13 cellular contexts compared by ENCODE assay signal in genomic region chr3:38027466-38028465, GRCh38. TPM values are rescaled to one million over a fixed set of nuclear protein-coding genes. Genes with fewer than 3 reads are reported as not detected.
DNase-seq lines count a peak whose midpoint lies in the region; ATAC-seq and TF ChIP-seq lines count a peak whose summit lies in the region.
"Had no signal": no experiment of that assay in that cellular context is flagged by ENCODE, and none has a peak within 500 bp of the region (broad histone marks: within the 10 kb centered on the region; RNA-seq: fewer than 3 reads in every experiment).

No MANE protein-coding gene starts in this region.

- H3K36me3 ChIP-seq in psoas muscle (ENCODE audit: insufficient read depth in 1 of 2, low read depth in 1 of 2) (no peaks in the 10 kb centered on the region), aorta (ENCODE audit: control insufficient read depth in 1 of 2, insufficient read depth in 2 of 2, low read length in 1 of 2) (no peaks in the 10 kb centered on the region)
- H3K36me3 ChIP-seq: heart left ventricle, MG63 had no signal

- H3K27ac ChIP-seq in RWPE1 (peak overlapping the region; percentile 99), psoas muscle (peak overlapping the region; percentile 4), aorta (ENCODE audit: low read depth in 1 of 2, low read length in 2 of 2) (peak overlapping the region in 1 of 2 donors; percentile 7)

- intact Hi-C loops in Calu3 (cut with micrococcal nuclease; ENCODE audit: unreplicated experiment) (no loop called here), psoas muscle (cut with DNase I) (no loop called here), aorta (cut with DNase I) (no loop called here)

- ATAC-seq in psoas muscle (no peak), GM18873 (IDR thresholded peaks at IDR 0.05; ENCODE audit: low FRiP score, unreplicated experiment) (no peak), aorta (ENCODE audit: low FRiP score) (no peak)
- ATAC-seq: heart left ventricle had no signal

- no peak for DNase-seq in Calu3
- no peak for DNase-seq in RWPE1 (ENCODE audit: low spot score)
- no peak for DNase-seq in fibroblast of the aortic adventitia (ENCODE audit: low read depth)
- no peak for DNase-seq in psoas muscle
- no peak for DNase-seq in aorta
- DNase-seq in iPS-NIHi11 (ENCODE audit: low spot score): no peak
- DNase-seq in occipital lobe (lab: John Stamatoyannopoulos, UW): no peak
- DNase-seq: MG63; NCI-H446; stimulated activated CD4-positive, alpha-beta T cell treated with anti-CD3 and anti-CD28 coated beads, Interleukin-4, amount 100 ng/mL, for 4 hours had no signal

- peaks cover 0 to 5% (median 4%) of the 10 kb centered on the region in 3 donors for H3K27me3 ChIP-seq in psoas muscle (ENCODE audit: insufficient read depth in 3 of 3, low read length in 2 of 3)
- H3K27me3 ChIP-seq in aorta (ENCODE audit: control insufficient read depth in 1 of 2, insufficient read depth in 2 of 2, low read length in 1 of 2): no peaks in the 10 kb centered on the region
- H3K27me3 ChIP-seq: MG63 had no signal

- peak overlapping the region; percentile 75 for H3K4me3 ChIP-seq in fibroblast of the aortic adventitia (ENCODE audit: low read depth, low read length)
- H3K4me3 ChIP-seq in psoas muscle: no peak overlapping the region
- H3K4me3 ChIP-seq in aorta (ENCODE audit: low read length in 2 of 2): no peak overlapping the region
- H3K4me3 ChIP-seq: MG63 had no signal

- H3K9me3 Mint-ChIP-seq in Calu3 (ENCODE audit: low read depth, unreplicated experiment): no peaks in the 10 kb centered on the region

- POLR2A ChIA-PET in RWPE1 (lab: Yijun Ruan, JAX; ENCODE audit: low non-redundant PET): no interaction called here

- TF ChIP-seq CTCF in Calu3 (IDR thresholded peaks at IDR 0.05; ENCODE audit: unreplicated experiment) (no peak), RWPE1 (conservative IDR thresholded peaks at IDR 0.05; ENCODE audit: low read depth) (no peak), fibroblast of the aortic adventitia (IDR thresholded peaks at IDR 0.05; ENCODE audit: insufficient read depth, low read length) (no peak), psoas muscle (IDR thresholded peaks at IDR 0.05) (no peak)

- no peak overlapping the region for H3K4me3 Mint-ChIP-seq in Calu3 (ENCODE audit: low read depth, unreplicated experiment)

- H3K9me3 ChIP-seq in psoas muscle: no peaks in the 10 kb centered on the region
- H3K9me3 ChIP-seq in aorta (ENCODE audit: control insufficient read depth, low read length): no peaks in the 10 kb centered on the region
- H3K9me3 ChIP-seq: heart left ventricle, MG63 had no signal

- peaks cover 35% of the 10 kb centered on the region for H3K4me1 Mint-ChIP-seq in Calu3 (ENCODE audit: low read depth, unreplicated experiment)

- CTCF ChIA-PET in Calu3 (lab: Charles Lee): no interaction called here
- CTCF ChIA-PET in RWPE1 (lab: Yijun Ruan, JAX): no interaction called here

- H3K27me3 Mint-ChIP-seq in Calu3 (ENCODE audit: unreplicated experiment): no peaks in the 10 kb centered on the region

- H3K36me3 Mint-ChIP-seq in Calu3 (ENCODE audit: insufficient read depth, unreplicated experiment): peaks cover 36% of the 10 kb centered on the region

- 81 to 94% (median 92%) methylated on average over 6 of the region's 6 CpGs for WGBS in psoas muscle, 3 donors
- WGBS in aorta, 2 donors: 62 to 63% methylated on average over 6 of the region's 6 CpGs

- H3K4me1 ChIP-seq in psoas muscle: peaks cover 5% of the 10 kb centered on the region
- peaks cover 0 to 1% of the 10 kb centered on the region in 2 donors for H3K4me1 ChIP-seq in aorta (ENCODE audit: control insufficient read depth in 1 of 2, insufficient read depth in 2 of 2, low read length in 2 of 2)

- BruUV-seq in Calu3 (replicated peaks; lab: Mats Ljungman, UMichigan): no TSS peak

- H3K27ac Mint-ChIP-seq in Calu3 (ENCODE audit: unreplicated experiment): peak overlapping the region; percentile 48

RNA-seq across cellular contexts. Expression of gene PLCD1, which starts 1.7 kb away (rescaled TPM):
- total RNA-seq in Calu3 (2022): 7.8 and 9.8 TPM in 2 replicates
- total RNA-seq in fibroblast of the aortic adventitia (ENCODE audit: low replicate concordance): 20.5 and 28.3 TPM in 2 replicates
- total RNA-seq in psoas muscle: 1 to 10 TPM; 2.4 to 7.9 (median 4.9) TPM
- polyA plus RNA-seq in psoas muscle: 1 to 10 TPM; 3.0 to 5.6 (median 4.8) TPM
- total RNA-seq in aorta: 10 to 100 TPM; 37.1 to 53.8 TPM
- 10 to 100 TPM; 30.8 to 59.7 TPM for polyA plus RNA-seq in aorta
- 4.4 TPM for total RNA-seq in occipital lobe

RNA-seq across cellular contexts. Expression of gene DLEC1, which starts 11.2 kb away (rescaled TPM):
- total RNA-seq in Calu3 (2022) (0.28 and 0.78 TPM in 2 replicates), fibroblast of the aortic adventitia (ENCODE audit: low replicate concordance) (0.09 and 0.25 TPM in 2 replicates), psoas muscle (under 1 TPM in 2 of 4 donors, not detected in 2; 0.04 to 0.09 TPM), aorta (under 1 TPM; 0.26 to 0.69 TPM), occipital lobe (0.78 TPM)
- polyA plus RNA-seq in psoas muscle (under 1 TPM; 0.01 to 0.09 (median 0.05) TPM), aorta (under 1 TPM; 0.25 to 0.59 TPM)
- total RNA-seq: myocyte had no signal

RNA-seq across cellular contexts. Expression of gene VILL, which starts 37.2 kb away (rescaled TPM):
- total RNA-seq in Calu3 (2022) (52.6 and 86.8 TPM in 2 replicates), fibroblast of the aortic adventitia (ENCODE audit: low replicate concordance) (2.4 and 7.0 TPM in 2 replicates), psoas muscle (1 to 10 TPM in 1 of 4 donors, under 1 TPM in 3; 0.75 to 2.1 (median 0.87) TPM), aorta (10 to 100 TPM in 1 of 2 donors, 1 to 10 TPM in 1; 3.9 to 10.9 TPM), occipital lobe (13.6 TPM)
- polyA plus RNA-seq in psoas muscle (1 to 10 TPM in 1 of 3 donors, under 1 TPM in 2; 0.65 to 1.3 (median 0.96) TPM), aorta (10 to 100 TPM; 15.4 to 37.1 TPM)
